Comparison of ENCODE assay signal across 12 cellular contexts in the genomic region with DNA sequence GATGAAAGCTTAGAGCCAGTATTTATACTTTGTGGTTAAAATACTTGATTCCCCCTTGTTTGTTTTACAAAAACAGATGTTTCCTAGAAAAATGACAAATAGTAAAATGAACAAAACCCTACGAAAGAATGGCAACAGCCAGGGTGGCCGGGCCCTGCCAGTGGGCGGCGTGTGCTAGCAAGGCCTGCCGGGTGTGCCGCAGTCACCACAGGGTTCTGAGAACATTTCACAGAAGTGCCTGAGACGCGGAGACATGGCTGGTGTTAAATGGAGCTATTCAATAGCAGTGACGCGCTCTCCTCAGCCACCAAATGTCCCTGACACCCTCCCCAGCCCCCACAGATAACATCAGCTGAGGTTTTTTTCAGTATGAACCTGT. TPM values are rescaled to one million over a fixed set of nuclear protein-coding genes. Genes with fewer than 3 reads are reported as not detected.
A peak's percentile ranks its signal among the peaks of the same experiment; 100 is the strongest.
DNase-seq lines count a peak whose midpoint lies in the region; ATAC-seq and TF ChIP-seq lines count a peak whose summit lies in the region.
"Had no signal": no experiment of that assay in that cellular context is flagged by ENCODE, and none has a peak within 500 bp of the region (broad histone marks: within the 10 kb centered on the region; RNA-seq: fewer than 3 reads in every experiment).

No MANE protein-coding gene starts in this region.

- POLR2A ChIA-PET in activated CD4-positive, alpha-beta T cell treated with anti-CD3 and anti-CD28 coated beads for 36 hours (lab: Charles Lee), result no interaction called here

- no peak for TF ChIP-seq CTCF in foreskin fibroblast (IDR thresholded peaks at IDR 0.05; ENCODE audit: low read depth, low read length)

- no peak overlapping the region for H3K4me3 ChIP-seq in foreskin fibroblast (ENCODE audit: low read depth in 1 of 2, low read length in 2 of 2)
- H3K4me3 ChIP-seq: A549 had no signal

- H3K9me3 Mint-ChIP-seq in activated CD4-positive, alpha-beta T cell treated with anti-CD3 and anti-CD28 coated beads for 36 hours (ENCODE audit: low read depth), result no peaks in the 10 kb centered on the region

- CTCF ChIA-PET in activated CD4-positive, alpha-beta T cell treated with anti-CD3 and anti-CD28 coated beads for 36 hours (lab: Charles Lee), result interaction anchor here (0.5 to 1.9 kb wide), 3 partner anchors 63 to 133 kb away, joined by 3 to 10 read pairs (median 4); no protein-coding TSS in a partner anchor

- peaks cover 2% of the 10 kb centered on the region for H3K27me3 Mint-ChIP-seq in activated CD4-positive, alpha-beta T cell treated with anti-CD3 and anti-CD28 coated beads for 36 hours
- H3K27me3 Mint-ChIP-seq: activated CD8-positive, alpha-beta memory T cell treated with anti-CD3 and anti-CD28 coated beads, Interleukin-2, amount 10 ng/mL, durations not matched to agents 7 days and 5 days had no signal

- peak; percentile 37 for DNase-seq in activated CD4-positive, alpha-beta T cell treated with anti-CD3 and anti-CD28 coated beads for 36 hours
- no peak for DNase-seq in activated CD4-positive, alpha-beta T cell treated with anti-CD3 and anti-CD28 coated beads for 4 hours
- peak; percentile 27 for DNase-seq in T-helper 22 cell (ENCODE audit: low read depth)
- DNase-seq in foreskin fibroblast, result peak; percentile 67 to 83
- peak in 8 of 49 donors; percentile 29 to 50 (median 38) for DNase-seq in substantia nigra (lab: John Stamatoyannopoulos, UW)
- no peak for DNase-seq in NCI-H1436 treated with DMSO at 0.1 percent for 48 hours (lab: John Stamatoyannopoulos, UW)
- no peak for DNase-seq in activated effector memory CD4-positive, alpha-beta T cell treated with anti-CD3 and anti-CD28 coated beads, Interleukin-2, amount 50 U/mL, for 16 hours
- no peak for DNase-seq in DMS53 (lab: John Stamatoyannopoulos, UW)
- DNase-seq: activated CD8-positive, alpha-beta memory T cell treated with anti-CD3 and anti-CD28 coated beads, Interleukin-2, amount 10 ng/mL, durations not matched to agents 7 days and 5 days; NCI-H2029 treated with DMSO at 0.1 percent for 48 hours; SHP77 treated with DMSO at 0.1 percent for 48 hours had no signal

- peaks cover 22% of the 10 kb centered on the region for H3K4me1 Mint-ChIP-seq in activated CD4-positive, alpha-beta T cell treated with anti-CD3 and anti-CD28 coated beads for 36 hours

- intact Hi-C loops in activated CD4-positive, alpha-beta T cell treated with anti-CD3 and anti-CD28 coated beads for 36 hours (cut with DNase I, micrococcal nuclease), result no loop called here

- no peak overlapping the region for H3K27ac Mint-ChIP-seq in activated CD4-positive, alpha-beta T cell treated with anti-CD3 and anti-CD28 coated beads for 36 hours
- H3K27ac Mint-ChIP-seq: activated CD8-positive, alpha-beta memory T cell treated with anti-CD3 and anti-CD28 coated beads, Interleukin-2, amount 10 ng/mL, durations not matched to agents 7 days and 5 days had no signal

- H3K27ac ChIP-seq in substantia nigra (ENCODE audit: low read depth, low read length, poor library complexity, severe bottlenecking), result peak overlapping the region; percentile 19
- H3K27ac ChIP-seq: A549 had no signal

- no peak for ATAC-seq in activated CD4-positive, alpha-beta T cell treated with anti-CD3 and anti-CD28 coated beads for 36 hours

- no peak overlapping the region for H3K4me3 Mint-ChIP-seq in activated CD4-positive, alpha-beta T cell treated with anti-CD3 and anti-CD28 coated beads for 36 hours
- H3K4me3 Mint-ChIP-seq: activated CD8-positive, alpha-beta memory T cell treated with anti-CD3 and anti-CD28 coated beads, Interleukin-2, amount 10 ng/mL, durations not matched to agents 7 days and 5 days had no signal

- no peaks in the 10 kb centered on the region for H3K36me3 Mint-ChIP-seq in activated CD4-positive, alpha-beta T cell treated with anti-CD3 and anti-CD28 coated beads for 36 hours (ENCODE audit: low read depth)
- H3K36me3 Mint-ChIP-seq: activated CD8-positive, alpha-beta memory T cell treated with anti-CD3 and anti-CD28 coated beads, Interleukin-2, amount 10 ng/mL, durations not matched to agents 7 days and 5 days had no signal

RNA-seq across cellular contexts. Expression of a gene that starts 14.5 kb away (rescaled TPM):
- 1 to 10 TPM; 4.7 to 5.6 TPM for total RNA-seq in activated CD4-positive, alpha-beta T cell treated with anti-CD3 and anti-CD28 coated beads for 36 hours

RNA-seq across cellular contexts. Expression of a gene that starts 29.1 kb away (rescaled TPM):
- total RNA-seq in activated CD4-positive, alpha-beta T cell treated with anti-CD3 and anti-CD28 coated beads for 36 hours, result not detected
- total RNA-seq: activated CD8-positive, alpha-beta memory T cell treated with anti-CD3 and anti-CD28 coated beads, Interleukin-2, amount 10 ng/mL, durations not matched to agents 7 days and 5 days had no signal

Comparison
In these comparisons a context has a peak if more than half of its experiments do, and no peak if none do; other contexts are left out.
1. DNase-seq: peak in activated CD4-positive, alpha-beta T cell treated with anti-CD3 and anti-CD28 coated beads for 36 hours (single experiment), T-helper 22 cell (single experiment) and foreskin fibroblast (2 of 2); none in activated CD4-positive, alpha-beta T cell treated with anti-CD3 and anti-CD28 coated beads for 4 hours (0 of 2), NCI-H1436 treated with DMSO at 0.1 percent for 48 hours (single experiment), activated effector memory CD4-positive, alpha-beta T cell treated with anti-CD3 and anti-CD28 coated beads, Interleukin-2, amount 50 U/mL, for 16 hours (single experiment) and DMS53 (single experiment).